In genomic region chr5:167030500-167031120, GRCh38 we compare ENCODE assay signal across 9 cellular contexts. TPM values are rescaled to one million over a fixed set of nuclear protein-coding genes. Genes with fewer than 3 reads are reported as not detected.
DNase-seq lines count a peak whose midpoint lies in the region; ATAC-seq, FAIRE-seq and TF ChIP-seq lines count a peak whose summit lies in the region.
"Had no signal": no experiment of that assay in that cellular context is flagged by ENCODE, and none has a peak within 500 bp of the region (broad histone marks: within the 10 kb centered on the region; RNA-seq: fewer than 3 reads in every experiment).

No MANE protein-coding gene starts in this region.

- no peak overlapping the region for H3K27ac ChIP-seq in A549
- H3K27ac ChIP-seq in Panc1 (ENCODE audit: low read length), result no peak overlapping the region
- H3K27ac ChIP-seq in hepatocyte, result no peak overlapping the region

- H3K9me3 ChIP-seq in A549, result no peaks in the 10 kb centered on the region
- H3K9me3 ChIP-seq in Panc1 (ENCODE audit: control insufficient read depth, insufficient read depth, low read depth, low read length), result no peaks in the 10 kb centered on the region
- no peaks in the 10 kb centered on the region for H3K9me3 ChIP-seq in hepatocyte (ENCODE audit: low read depth)

- no peak overlapping the region for H2AFZ ChIP-seq in hepatocyte

- H3K4me2 ChIP-seq in A549 (no peak overlapping the region), hepatocyte (no peak overlapping the region)

- ATAC-seq in A549, result peak in 1 of 2 experiments; percentile 76; a peak in 3 of 6 replicates
- no peak for ATAC-seq in Panc1
- ATAC-seq: CD8-positive, alpha-beta T cell had no signal

- WGBS in A549 (ENCODE audit: missing lambda C conversion rate), result 54% methylated on average over 17 of the region's 17 CpGs
- WGBS in hepatocyte (ENCODE audit: low lambda C conversion rate, missing lambda C conversion rate), result 86% methylated on average over 17 of the region's 17 CpGs

- H3K27me3 ChIP-seq in Panc1 (ENCODE audit: control insufficient read depth, insufficient read depth, low read length), result no peaks in the 10 kb centered on the region
- H3K27me3 ChIP-seq in hepatocyte, result no peaks in the 10 kb centered on the region

- intact Hi-C loops in Panc1 (cut with micrococcal nuclease; ENCODE audit: unreplicated experiment), result no loop called here

- CTCF ChIA-PET in A549 (lab: Yijun Ruan, JAX) (interaction anchor here (0.7 kb wide), 1 partner anchor 13 kb away, joined by 3 read pairs; no protein-coding TSS in a partner anchor), Panc1 (lab: Charles Lee) (no interaction called here)

- DNase-seq in A549 (ENCODE audit: low read depth in 1 of 2, low spot score in 1 of 2), result peak; percentile 2 to 24
- no peak for DNase-seq in Panc1 (ENCODE audit: low read depth, low spot score)
- DNase-seq in hepatocyte (ENCODE audit: low spot score), result peak; percentile 14
- DNase-seq in activated gamma-delta T cell (lab: John Stamatoyannopoulos, UW), result no peak
- DNase-seq in NCI-H774 (lab: John Stamatoyannopoulos, UW), result no peak
- DNase-seq in RKO (ENCODE audit: low spot score), result no peak
- no peak for DNase-seq in medulla oblongata (ENCODE audit: extremely low spot score)
- DNase-seq: CD8-positive, alpha-beta T cell had no signal

- POLR2A ChIA-PET in A549 (lab: Yijun Ruan, JAX), result no interaction called here
- POLR2A ChIA-PET in Panc1 (lab: Charles Lee), result no interaction called here

- no peak for TF ChIP-seq POLR2A in A549 (IDR thresholded peaks at IDR 0.05; ENCODE audit: low read length)

- TF ChIP-seq EP300 in A549 (IDR thresholded peaks at IDR 0.05), result no peak

- H3K4me3 ChIP-seq in A549, result no peak overlapping the region
- H3K4me3 ChIP-seq in Panc1 (ENCODE audit: low read depth in 2 of 2, low read length in 2 of 2), result no peak overlapping the region
- H3K4me3 ChIP-seq in hepatocyte, result no peak overlapping the region

- peak; percentile 20; the same call in 1 of the 3 replicates for TF ChIP-seq CTCF in A549 (IDR thresholded peaks at IDR 0.05)
- peak; percentile 15; the same call in 1 of the 2 replicates for TF ChIP-seq CTCF in GM12874 (IDR thresholded peaks at IDR 0.05; ENCODE audit: insufficient read depth, low read depth, low read length)
- TF ChIP-seq CTCF in Panc1 (IDR thresholded peaks at IDR 0.05), result peak; percentile 23; the same call in 1 of the 2 replicates
- peak; percentile 21 for TF ChIP-seq CTCF in hepatocyte (IDR thresholded peaks at IDR 0.05; ENCODE audit: poor library complexity)

- no peaks in the 10 kb centered on the region for H3K79me2 ChIP-seq in hepatocyte

- H3K36me3 ChIP-seq in Panc1 (ENCODE audit: control insufficient read depth, insufficient read depth, low read length) (no peaks in the 10 kb centered on the region), hepatocyte (replicated peaks; ENCODE audit: insufficient read depth, low read depth) (no peaks in the 10 kb centered on the region)

- FAIRE-seq in A549 (lab: Jason Lieb, UNC), result no peak

- no TSS peak for BruUV-seq in Panc1 (replicated peaks; lab: Mats Ljungman, UMichigan)

- H4K20me1 ChIP-seq in hepatocyte (ENCODE audit: insufficient read depth, poor library complexity, severe bottlenecking), result no peaks in the 10 kb centered on the region

- in situ Hi-C loops in Panc1 (cut with HindIII; ENCODE audit: low pct_unique_long_range_greater_than_20kb, low sequenced_read_pairs), result no loop called here

- no peaks in the 10 kb centered on the region for H3K9me2 ChIP-seq in hepatocyte (replicated peaks; ENCODE audit: insufficient read depth)

- H3K4me1 ChIP-seq in A549 (no peaks in the 10 kb centered on the region), Panc1 (ENCODE audit: control insufficient read depth, insufficient read depth, low read length) (no peaks in the 10 kb centered on the region), hepatocyte (ENCODE audit: insufficient read depth) (no peaks in the 10 kb centered on the region)

- TF ChIP-seq RAD21 in A549 (conservative IDR thresholded peaks at IDR 0.05 in 1 of 2, IDR thresholded peaks at IDR 0.05 in 1 of 2), result peak; percentile 33 to 48; a peak in 3 of 5 replicates

TF ChIP-seq in A549, 52 proteins besides CTCF, POLR2A, EP300 and RAD21:
- TF ChIP-seq SMC3 (IDR thresholded peaks at IDR 0.05), result 0 out of 3 replicates have a peak, but pooled peaks have one; percentile 14
- no peak for TF ChIP-seq CHD4 (IDR thresholded peaks at IDR 0.05; ENCODE audit: borderline replicate concordance)
TF ChIP-seq in A549: peak in this region for 1.

RNA-seq across cellular contexts. Expression of gene TENM2, which starts 51.8 kb away (rescaled TPM):
- polyA plus RNA-seq in A549 (2011; rRNA removed), result 0.01 and 0.07 TPM in 2 replicates
- polyA plus RNA-seq in A549 (2012; cell fraction: cytosol; rRNA removed), result 0.01 and 0.04 TPM in 2 replicates
- 0.01 TPM in 1 of 2 replicates, not detected in the other for polyA plus RNA-seq in A549 (2012; cell fraction: nucleus; rRNA removed)
- 0.24 to 0.40 TPM (median 0.38 TPM) in 3 replicates for polyA plus RNA-seq in A549 (2017; fragmentation: RNase III; extraction: RNeasy Plus Mini Kit Qiagen cat#74134 plus additional on column Dnase treatment)
- polyA minus RNA-seq in A549 (2011; rRNA and poly(A)+ RNA removed), result 0.05 TPM in 1 of 2 replicates, not detected in the other
- 0.23 TPM for total RNA-seq in Panc1 (2021; ENCODE audit: unreplicated experiment)
- polyA plus RNA-seq in Panc1 (2012; ENCODE audit: insufficient read length), result 0.12 TPM
- 0.92 and 1.6 TPM in 2 replicates for total RNA-seq in hepatocyte
- polyA plus RNA-seq in hepatocyte, result 0.96 and 0.98 TPM in 2 replicates
- total RNA-seq: CD8-positive, alpha-beta T cell had no signal

Comparison
In these comparisons a context has a peak if more than half of its experiments do, and no peak if none do; other contexts are left out.
1. DNase-seq: peak in A549 (2 of 2) and hepatocyte (single experiment); none in Panc1 (single experiment), activated gamma-delta T cell (single experiment), NCI-H774 (single experiment), RKO (single experiment) and medulla oblongata (single experiment).
2. Peak in every context shown above with its lines, with median percentiles within 50 percentile points of each other: CTCF ChIP-seq.